Comparison of ENCODE assay signal across 1 cellular context in genomic region chr11:3830088-3830487, GRCh38.
TF ChIP-seq lines count a peak whose summit lies in the region.

No MANE protein-coding gene starts in this region.

TF ChIP-seq in HepG2, 621 proteins besides CTCF, POLR2A, EP300 and RAD21:
- TF ChIP-seq ZNF629 (CRISPR knock-in tag; conservative IDR thresholded peaks at IDR 0.05) (peak; percentile 88), GMEB1 (CRISPR knock-in tag; IDR thresholded peaks at IDR 0.05; ENCODE audit: borderline replicate concordance) (no peak)
